ENCODE assay signal across 8 cellular contexts in genomic region chr11:44094260-44094868, GRCh38. TPM values are rescaled to one million over a fixed set of nuclear protein-coding genes. Genes with fewer than 3 reads are reported as not detected.
A peak's percentile ranks its signal among the peaks of the same experiment; 100 is the strongest.
DNase-seq lines count a peak whose midpoint lies in the region; ATAC-seq and TF ChIP-seq lines count a peak whose summit lies in the region.

No MANE protein-coding gene starts in this region.

- ATAC-seq in GM21786 (IDR thresholded peaks at IDR 0.05; ENCODE audit: unreplicated experiment) (peak; percentile 57), HG03196 (IDR thresholded peaks at IDR 0.05; ENCODE audit: unreplicated experiment) (no peak)

- DNase-seq in BE2C (peak; percentile 85), NCI-H146 (lab: John Stamatoyannopoulos, UW) (peak; percentile 85), SW480 (ENCODE audit: low spot score) (peak; percentile 82), cardiac muscle cell (ENCODE audit: low read depth in 1 of 2, low spot score in 1 of 2) (peak; percentile 87 to 90), pulmonary artery endothelial cell (ENCODE audit: low read depth, low spot score) (peak; percentile 36)
- DNase-seq in activated naive CD8-positive, alpha-beta T cell treated with anti-CD3 and anti-CD28 coated beads for 36 hours, result peak; percentile 67

- H3K9me3 Mint-ChIP-seq in activated naive CD8-positive, alpha-beta T cell treated with anti-CD3 and anti-CD28 coated beads for 36 hours, result no peaks in the 10 kb centered on the region

- H3K36me3 ChIP-seq in BE2C (no peaks in the 10 kb centered on the region), cardiac muscle cell (no peaks in the 10 kb centered on the region)

- H3K27ac Mint-ChIP-seq in activated naive CD8-positive, alpha-beta T cell treated with anti-CD3 and anti-CD28 coated beads for 36 hours, result no peak overlapping the region

- no peaks in the 10 kb centered on the region for H3K36me3 Mint-ChIP-seq in activated naive CD8-positive, alpha-beta T cell treated with anti-CD3 and anti-CD28 coated beads for 36 hours

- H3K9me3 ChIP-seq in BE2C, result no peaks in the 10 kb centered on the region
- no peaks in the 10 kb centered on the region for H3K9me3 ChIP-seq in cardiac muscle cell (ENCODE audit: low read depth)

- H3K4me1 ChIP-seq in BE2C, result no peaks in the 10 kb centered on the region
- no peaks in the 10 kb centered on the region for H3K4me1 ChIP-seq in cardiac muscle cell (ENCODE audit: low read depth)

- no peak overlapping the region for H3K27ac ChIP-seq in cardiac muscle cell

- H3K27me3 ChIP-seq in BE2C (no peaks in the 10 kb centered on the region), cardiac muscle cell (no peaks in the 10 kb centered on the region)

- H3K27me3 Mint-ChIP-seq in activated naive CD8-positive, alpha-beta T cell treated with anti-CD3 and anti-CD28 coated beads for 36 hours, result no peaks in the 10 kb centered on the region

- peak; percentile 74 for TF ChIP-seq CTCF in BE2C (IDR thresholded peaks at IDR 0.05; ENCODE audit: low read depth, low read length)
- peak; percentile 83 for TF ChIP-seq CTCF in cardiac muscle cell (IDR thresholded peaks at IDR 0.05; ENCODE audit: low read depth, low read length)

- H3K4me1 Mint-ChIP-seq in activated naive CD8-positive, alpha-beta T cell treated with anti-CD3 and anti-CD28 coated beads for 36 hours, result peaks cover 24% of the 10 kb centered on the region

- H3K4me3 ChIP-seq in BE2C (ENCODE audit: low read depth, low read length) (no peak overlapping the region), cardiac muscle cell (no peak overlapping the region)

- peak overlapping the region; percentile 56 for H3K4me3 Mint-ChIP-seq in activated naive CD8-positive, alpha-beta T cell treated with anti-CD3 and anti-CD28 coated beads for 36 hours

RNA-seq across cellular contexts. Expression of gene EXT2, which starts 1.1 kb away (rescaled TPM):
- polyA plus RNA-seq in BE2C (2012; ENCODE audit: insufficient read depth, insufficient read length, low read depth), result 19.8 TPM
- total RNA-seq in activated naive CD8-positive, alpha-beta T cell treated with anti-CD3 and anti-CD28 coated beads for 36 hours, result 10 to 100 TPM; 22.4 to 24.0 TPM
- 53.1 and 109 TPM in 2 replicates for total RNA-seq in cardiac muscle cell
- 44.1 and 54.1 TPM in 2 replicates for polyA plus RNA-seq in cardiac muscle cell
- total RNA-seq in pulmonary artery endothelial cell, result 84.5 and 87.9 TPM in 2 replicates

RNA-seq across cellular contexts. Expression of gene ACCS, which starts 28.3 kb away (rescaled TPM):
- polyA plus RNA-seq in BE2C (2012; ENCODE audit: insufficient read depth, insufficient read length, low read depth), result not detected
- 1 to 10 TPM; 4.9 to 5.2 TPM for total RNA-seq in activated naive CD8-positive, alpha-beta T cell treated with anti-CD3 and anti-CD28 coated beads for 36 hours
- total RNA-seq in cardiac muscle cell (7.9 and 11.3 TPM in 2 replicates), pulmonary artery endothelial cell (2.4 and 2.8 TPM in 2 replicates)
- polyA plus RNA-seq in cardiac muscle cell, result 11.0 and 14.7 TPM in 2 replicates

RNA-seq across cellular contexts. Expression of gene ACCSL, which starts 46.6 kb away (rescaled TPM):
- polyA plus RNA-seq in BE2C (2012; ENCODE audit: insufficient read depth, insufficient read length, low read depth), result not detected
- total RNA-seq in activated naive CD8-positive, alpha-beta T cell treated with anti-CD3 and anti-CD28 coated beads for 36 hours, result not detected
- total RNA-seq in cardiac muscle cell (not detected in 2 replicates), pulmonary artery endothelial cell (not detected in 2 replicates)
- not detected in 2 replicates for polyA plus RNA-seq in cardiac muscle cell

Comparison
In these comparisons a context has a peak if more than half of its experiments do, and no peak if none do; other contexts are left out.
1. DNase-seq: peak in every context shown above with its lines; median percentile 88 in cardiac muscle cell; 85 in BE2C; 85 in NCI-H146; 82 in SW480; 67 in activated naive CD8-positive, alpha-beta T cell treated with anti-CD3 and anti-CD28 coated beads for 36 hours; 36 in pulmonary artery endothelial cell.